Comparison of ENCODE assay signal across 9 cellular contexts in the genomic region with DNA sequence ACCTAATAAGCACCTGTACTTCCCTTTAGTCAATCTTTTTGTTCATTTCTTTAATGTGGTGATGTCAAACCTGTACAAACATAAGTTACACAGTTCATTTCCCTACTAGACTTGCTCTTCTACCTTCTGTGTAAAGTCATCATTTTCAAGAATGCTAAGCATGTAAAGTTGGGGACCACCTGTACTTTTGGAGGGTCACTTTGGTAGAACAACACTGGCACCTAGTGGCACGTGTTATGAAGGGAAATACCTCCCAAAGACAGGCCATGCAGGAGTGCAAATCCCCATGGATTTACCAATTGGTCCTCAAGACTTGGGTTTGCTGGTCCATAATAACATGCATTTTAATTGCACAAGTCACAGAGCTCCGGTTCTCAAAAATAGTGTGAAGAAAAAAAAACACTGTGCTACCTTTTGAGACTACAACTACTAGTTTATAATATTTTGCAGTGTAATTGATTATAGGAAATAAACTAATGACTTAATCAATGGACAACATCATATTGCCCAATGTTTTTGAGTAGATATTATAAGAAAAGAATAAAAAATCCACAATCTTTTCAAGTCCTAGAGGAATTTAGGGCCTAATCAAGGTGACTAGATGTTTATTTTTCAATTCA.
DNase-seq lines count a peak whose midpoint lies in the region; ATAC-seq and TF ChIP-seq lines count a peak whose summit lies in the region.
"Had no signal": no experiment of that assay in that cellular context is flagged by ENCODE, and none has a peak within 500 bp of the region (broad histone marks: within the 10 kb centered on the region; RNA-seq: fewer than 3 reads in every experiment).

No MANE protein-coding gene starts in this region.

- TF ChIP-seq CTCF in fibroblast of pulmonary artery (IDR thresholded peaks at IDR 0.05; ENCODE audit: low read length, missing control alignments), result peak; percentile 79
- TF ChIP-seq CTCF in parathyroid adenoma (IDR thresholded peaks at IDR 0.05), result peak; percentile 52

- H2AFZ ChIP-seq in parathyroid adenoma, result no peak overlapping the region

- H3K36me3 ChIP-seq in SJSA1 (no peaks in the 10 kb centered on the region), parathyroid adenoma (ENCODE audit: control insufficient read depth, insufficient read depth, low read length) (no peaks in the 10 kb centered on the region)

- H3K4me3 ChIP-seq in SJSA1 (no peak overlapping the region), fibroblast of pulmonary artery (replicated peaks; ENCODE audit: low read depth, low read length) (no peak overlapping the region), parathyroid adenoma (ENCODE audit: low read depth, low read length) (no peak overlapping the region)

- H3K4me1 ChIP-seq in SJSA1 (replicated peaks) (peaks cover 3% of the 10 kb centered on the region; the same call in 1 of the 2 replicates), parathyroid adenoma (no peaks in the 10 kb centered on the region)

- H3K27ac ChIP-seq in SJSA1 (no peak overlapping the region), parathyroid adenoma (no peak overlapping the region)

- CTCF ChIA-PET in HEK293T (lab: Yijun Ruan, JAX), result interaction anchor here (0.6 to 1.1 kb wide), 3 partner anchors 299 to 431 kb away, joined by 3 to 12 read pairs (median 4); partner anchors contain the start of gene IGFBP3

- POLR2A ChIA-PET in HEK293T (lab: Yijun Ruan, JAX), result no interaction called here

- H3K9me3 ChIP-seq in SJSA1 (replicated peaks) (no peaks in the 10 kb centered on the region), parathyroid adenoma (ENCODE audit: control insufficient read depth, low read length) (no peaks in the 10 kb centered on the region)

- H3K4me2 ChIP-seq in parathyroid adenoma (ENCODE audit: low read length), result no peak overlapping the region

- no peak for ATAC-seq in HG03521 (IDR thresholded peaks at IDR 0.05; ENCODE audit: unreplicated experiment)
- no peak for ATAC-seq in GM21825 (IDR thresholded peaks at IDR 0.05; ENCODE audit: unreplicated experiment)
- ATAC-seq: naive thymus-derived CD8-positive, alpha-beta T cell had no signal

- H3K27me3 ChIP-seq in SJSA1 (replicated peaks) (no peaks in the 10 kb centered on the region), parathyroid adenoma (ENCODE audit: control insufficient read depth, insufficient read depth, low read length) (no peaks in the 10 kb centered on the region)

- DNase-seq in DMS53 (lab: John Stamatoyannopoulos, UW) (peak; percentile 78), HEK293T (ENCODE audit: extremely low spot score) (peak; percentile 16), SJSA1 (ENCODE audit: low read depth in 1 of 2, low spot score in 2 of 2) (peak; percentile 60 to 65), fibroblast of pulmonary artery (ENCODE audit: low read depth) (peak; percentile 85), NK-92 (lab: John Stamatoyannopoulos, UW; ENCODE audit: unreplicated experiment) (no peak)

- no peak overlapping the region for H3K9ac ChIP-seq in parathyroid adenoma

- H3K79me2 ChIP-seq in parathyroid adenoma, result no peaks in the 10 kb centered on the region

TF ChIP-seq in HEK293T, 16 proteins besides CTCF, POLR2A, EP300 and RAD21:
- TF ChIP-seq CTBP1 (IDR thresholded peaks at IDR 0.05; ENCODE audit: borderline replicate concordance), result no peak
- TF ChIP-seq NFRKB (IDR thresholded peaks at IDR 0.05), result no peak
- TF ChIP-seq ZNF384 (IDR thresholded peaks at IDR 0.05), result no peak
- TF ChIP-seq SP1 (IDR thresholded peaks at IDR 0.05), result no peak
- no peak for TF ChIP-seq L3MBTL2 (conservative IDR thresholded peaks at IDR 0.05)
- TF ChIP-seq ELF4 (IDR thresholded peaks at IDR 0.05), result no peak
